20 cellular contexts compared by ENCODE assay signal in genomic region chr7:7152315-7152714, GRCh38. TPM values are rescaled to one million over a fixed set of nuclear protein-coding genes. Genes with fewer than 3 reads are reported as not detected.
DNase-seq lines count a peak whose midpoint lies in the region; ATAC-seq and TF ChIP-seq lines count a peak whose summit lies in the region.
"Had no signal": no experiment of that assay in that cellular context is flagged by ENCODE, and none has a peak within 500 bp of the region (broad histone marks: within the 10 kb centered on the region; RNA-seq: fewer than 3 reads in every experiment).

No MANE protein-coding gene starts in this region.

- intact Hi-C loops in breast epithelium (cut with DNase I; ENCODE audit: low total_unique reads), result no loop called here

- peak overlapping the region; percentile 65 for H3K27ac ChIP-seq in BLaER1
- H3K27ac ChIP-seq in BLaER1 treated with 17β-estradiol and CSF1 and Interleukin-3, amounts not matched to agents 10 nM and 100 nM, result peak overlapping the region in 7 of 11 experiments; percentile 33 to 69 (median 55); a peak in 11 of 22 replicates
- no peak overlapping the region for H3K27ac ChIP-seq in trophoblast cell (ENCODE audit: low read depth, low read length)
- H3K27ac ChIP-seq in breast epithelium, result no peak overlapping the region

- H3K36me3 ChIP-seq in BLaER1 (peaks cover 16% of the 10 kb centered on the region; the same call in 1 of the 2 replicates), trophoblast cell (ENCODE audit: control insufficient read depth in 1 of 2, insufficient read depth in 2 of 2, low read length in 2 of 2) (no peaks in the 10 kb centered on the region), breast epithelium (no peaks in the 10 kb centered on the region)
- H3K36me3 ChIP-seq in BLaER1 treated with 17β-estradiol and CSF1 and Interleukin-3, amounts not matched to agents 10 nM and 100 nM, result peaks cover 0 to 15% (median 8%) of the 10 kb centered on the region in 11 experiments; a peak in 8 of 22 replicates
- H3K36me3 ChIP-seq: BE2C had no signal

- no peak for TF ChIP-seq CTCF in breast epithelium (IDR thresholded peaks at IDR 0.05)

- peak overlapping the region; percentile 39; the same call in 1 of the 2 replicates for H3K4me3 ChIP-seq in BLaER1
- H3K4me3 ChIP-seq in BLaER1 treated with 17β-estradiol and CSF1 and Interleukin-3, amounts not matched to agents 10 nM and 100 nM, result peak overlapping the region in 3 of 10 experiments; percentile 8 to 35 (median 18); a peak in 5 of 20 replicates
- no peak overlapping the region for H3K4me3 ChIP-seq in trophoblast cell (ENCODE audit: low read depth, low read length)
- H3K4me3 ChIP-seq in breast epithelium, result no peak overlapping the region
- H3K4me3 ChIP-seq: GM12878 had no signal

- no peak overlapping the region for H3K23ac ChIP-seq in trophoblast cell (ENCODE audit: low read length)

- H3K4me1 ChIP-seq in BLaER1, result peaks cover 36% of the 10 kb centered on the region
- peaks cover 14 to 33% (median 30%) of the 10 kb centered on the region in 10 experiments for H3K4me1 ChIP-seq in BLaER1 treated with 17β-estradiol and CSF1 and Interleukin-3, amounts not matched to agents 10 nM and 100 nM
- peaks cover 3 to 7% of the 10 kb centered on the region in 2 experiments for H3K4me1 ChIP-seq in trophoblast cell (ENCODE audit: control insufficient read depth in 1 of 2, insufficient read depth in 2 of 2, low read length in 2 of 2)
- H3K4me1 ChIP-seq in breast epithelium, result no peaks in the 10 kb centered on the region
- H3K4me1 ChIP-seq: BE2C had no signal

- H3K4me2 ChIP-seq in BLaER1 (peak overlapping the region; percentile 77), trophoblast cell (ENCODE audit: low read length) (no peak overlapping the region)
- peak overlapping the region in 10 of 11 experiments; percentile 31 to 79 (median 72); a peak in 19 of 22 replicates for H3K4me2 ChIP-seq in BLaER1 treated with 17β-estradiol and CSF1 and Interleukin-3, amounts not matched to agents 10 nM and 100 nM

- H2AK5ac ChIP-seq in trophoblast cell (ENCODE audit: low read length), result no peak overlapping the region

- no peaks in the 10 kb centered on the region for H3K79me2 ChIP-seq in trophoblast cell (ENCODE audit: control insufficient read depth, insufficient read depth, low read length, poor library complexity)

- no peak overlapping the region for H2BK5ac ChIP-seq in trophoblast cell (ENCODE audit: low read depth, low read length, poor library complexity)

- H3K27me3 ChIP-seq in BLaER1 (no peaks in the 10 kb centered on the region), trophoblast cell (ENCODE audit: insufficient read depth, low read length) (no peaks in the 10 kb centered on the region), breast epithelium (no peaks in the 10 kb centered on the region)
- no peaks in the 10 kb centered on the region for H3K27me3 ChIP-seq in BLaER1 treated with 17β-estradiol and CSF1 and Interleukin-3, amounts not matched to agents 10 nM and 100 nM

- H2AFZ ChIP-seq in trophoblast cell (ENCODE audit: insufficient read depth, low read length, poor library complexity), result no peak overlapping the region

- no peak overlapping the region for H4K12ac ChIP-seq in trophoblast cell (ENCODE audit: low read depth, low read length)

- no CpG with 5 or more reads among the region's 11 CpGs for WGBS in trophoblast cell (ENCODE audit: extremely low coverage, insufficient coverage, insufficient read length)

- no peak overlapping the region for H4K8ac ChIP-seq in trophoblast cell (ENCODE audit: low read depth, low read length)

- peaks cover 31% of the 10 kb centered on the region for H3K9me3 ChIP-seq in BLaER1
- H3K9me3 ChIP-seq in BLaER1 treated with 17β-estradiol and CSF1 and Interleukin-3, amounts not matched to agents 10 nM and 100 nM (replicated peaks in 1 of 11), result peaks cover 28 to 43% (median 33%) of the 10 kb centered on the region in 11 experiments
- H3K9me3 ChIP-seq in trophoblast cell (ENCODE audit: insufficient read depth, low read depth, low read length), result peaks cover 3% of the 10 kb centered on the region
- H3K9me3 ChIP-seq in breast epithelium, result no peaks in the 10 kb centered on the region
- H3K9me3 ChIP-seq: BE2C had no signal

- H3K9ac ChIP-seq in BLaER1 (no peak overlapping the region; the same call in 1 of the 2 replicates), trophoblast cell (ENCODE audit: low read length) (no peak overlapping the region)
- peak overlapping the region in 2 of 11 experiments; percentile 28 to 31; a peak in 2 of 22 replicates for H3K9ac ChIP-seq in BLaER1 treated with 17β-estradiol and CSF1 and Interleukin-3, amounts not matched to agents 10 nM and 100 nM

- H3K18ac ChIP-seq in trophoblast cell (ENCODE audit: low read length), result no peak overlapping the region

- H2BK12ac ChIP-seq in trophoblast cell (ENCODE audit: low read length), result no peak overlapping the region

- H2BK120ac ChIP-seq in trophoblast cell (ENCODE audit: insufficient read depth, low read length, poor library complexity), result no peak overlapping the region

- no peak overlapping the region for H3K4ac ChIP-seq in trophoblast cell (ENCODE audit: low read depth, low read length)

- no peaks in the 10 kb centered on the region for H3K79me1 ChIP-seq in trophoblast cell (ENCODE audit: low read length)

- H3K14ac ChIP-seq in trophoblast cell (ENCODE audit: low read length), result no peak overlapping the region

- no peak for TF ChIP-seq POLR2A in breast epithelium (IDR thresholded peaks at IDR 0.05)

- ATAC-seq in stimulated activated naive CD8-positive, alpha-beta T cell treated with anti-CD3 and anti-CD28 coated beads, Interleukin-15, Interleukin-2, amounts not matched to agents 100 U/mL and 50 U/mL, for 24 hours, result no peak
- ATAC-seq: GM12878 had no signal

- H4K20me1 ChIP-seq in BLaER1, result no peaks in the 10 kb centered on the region
- H4K20me1 ChIP-seq in BLaER1 treated with 17β-estradiol and CSF1 and Interleukin-3, amounts not matched to agents 10 nM and 100 nM, result no peaks in the 10 kb centered on the region

- H4K91ac ChIP-seq in trophoblast cell (ENCODE audit: low read depth, low read length), result peak overlapping the region; percentile 14

- no peak for DNase-seq in trophoblast cell
- no peak for DNase-seq in stimulated activated naive CD8-positive, alpha-beta T cell treated with anti-CD3 and anti-CD28 coated beads, Interleukin-15, Interleukin-2, amounts not matched to agents 100 U/mL and 50 U/mL, for 24 hours
- no peak for DNase-seq in breast epithelium (ENCODE audit: low spot score in 2 of 2)
- DNase-seq: 8988T; ACHN; BE2C; C1 segment of cervical spinal cord; CD4-positive, alpha-beta memory T cell; CD4-positive, CD25-positive, alpha-beta regulatory T cell; CD8-positive, alpha-beta memory T cell; COR-L47; DMS 273 treated with DMSO at 0.1 percent for 48 hours; DMS153; DMS53; DMS79; EL; GDM1 had no signal

RNA-seq across cellular contexts. Expression of gene C1GALT1, which starts 30.0 kb away (rescaled TPM):
- polyA plus RNA-seq in trophoblast cell (2013), result 142 and 155 TPM in 2 replicates
- total RNA-seq in breast epithelium, result 10 to 100 TPM; 30.8 to 35.5 (median 34.7) TPM

Comparison
In these comparisons a context has a peak if more than half of its experiments do, and no peak if none do; other contexts are left out.
1. H3K27ac ChIP-seq: peak in BLaER1 (single experiment) and BLaER1 treated with 17β-estradiol and CSF1 and Interleukin-3, amounts not matched to agents 10 nM and 100 nM (7 of 11); none in trophoblast cell (single experiment) and breast epithelium (0 of 2).